In the genomic region with DNA sequence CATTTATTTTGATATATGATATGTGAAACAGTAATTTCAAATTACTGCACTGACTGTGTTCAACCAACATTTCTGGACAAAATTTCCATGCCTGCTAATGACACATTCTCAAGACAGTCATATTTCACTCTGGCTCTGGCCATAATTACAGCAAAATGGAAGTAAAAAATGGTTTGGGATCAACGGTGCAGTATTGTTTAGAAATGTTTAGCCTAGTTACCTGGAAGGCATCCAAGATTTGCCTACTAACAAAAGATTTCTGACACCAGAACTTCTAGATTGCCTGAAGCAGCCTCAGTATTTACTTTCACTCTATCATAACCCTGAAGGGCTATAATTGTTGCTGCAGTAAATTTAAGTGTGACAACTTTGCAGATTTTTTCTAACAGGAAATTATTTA, we compare ENCODE assay signal across 14 cellular contexts.
DNase-seq lines count a peak whose midpoint lies in the region; FAIRE-seq and TF ChIP-seq lines count a peak whose summit lies in the region.
"Had no signal": no experiment of that assay in that cellular context is flagged by ENCODE, and none has a peak within 500 bp of the region (broad histone marks: within the 10 kb centered on the region; RNA-seq: fewer than 3 reads in every experiment).

No MANE protein-coding gene starts in this region.

- H3K27ac ChIP-seq in Karpas-422 (ENCODE audit: low read length) = no peak overlapping the region
- H3K27ac ChIP-seq: spleen had no signal

- FAIRE-seq in GM12892 (lab: Jason Lieb, UNC) = no peak

- H3K4me1 ChIP-seq in Karpas-422 (ENCODE audit: low read length) = no peaks in the 10 kb centered on the region
- H3K4me1 ChIP-seq: spleen had no signal

- intact Hi-C loops in lower leg skin (cut with DNase I; ENCODE audit: low total_unique reads) = no loop called here

- H3K4me3 ChIP-seq in Karpas-422 (ENCODE audit: low read length) (no peak overlapping the region), lower leg skin (ENCODE audit: low read depth, poor library complexity, severe bottlenecking) (no peak overlapping the region)
- H3K4me3 ChIP-seq: spleen had no signal

- no peak overlapping the region for H3K4me2 ChIP-seq in Karpas-422 (ENCODE audit: low read depth, low read length, poor library complexity, severe bottlenecking)

- H3K9me2 ChIP-seq in Karpas-422 (replicated peaks; ENCODE audit: insufficient read depth, low read length) = no peaks in the 10 kb centered on the region

- no peaks in the 10 kb centered on the region for H4K20me1 ChIP-seq in Karpas-422 (ENCODE audit: insufficient read depth, low read depth, low read length)

- no peak overlapping the region for H3K9ac ChIP-seq in Karpas-422 (ENCODE audit: low read length)

- H3K27me3 ChIP-seq in Karpas-422 (ENCODE audit: low read length) = no peaks in the 10 kb centered on the region
- H3K27me3 ChIP-seq: spleen had no signal

- no peaks in the 10 kb centered on the region for H3K36me3 ChIP-seq in Karpas-422 (ENCODE audit: insufficient read depth, low read length)
- H3K36me3 ChIP-seq: spleen had no signal

- no peaks in the 10 kb centered on the region; the same call in 1 of the 2 replicates for H3K9me3 ChIP-seq in Karpas-422 (ENCODE audit: low read length)

- no peaks in the 10 kb centered on the region for H3K79me2 ChIP-seq in Karpas-422 (ENCODE audit: low read length)

- no peak for TF ChIP-seq POLR2A in GM12892 (IDR thresholded peaks at IDR 0.05; ENCODE audit: low read depth, low read length)
- no peak for TF ChIP-seq POLR2A in lower leg skin (IDR thresholded peaks at IDR 0.05)

- 3 to 7% methylated on average over 1 of the region's 1 CpG for WGBS in lower leg skin, 2 donors

- no peak overlapping the region for H2AFZ ChIP-seq in Karpas-422 (ENCODE audit: low read length)

- DNase-seq in GM04504 (ENCODE audit: low read depth) = peak; percentile 86
- peak; percentile 91 for DNase-seq in NCI-H1105 (lab: John Stamatoyannopoulos, UW)
- DNase-seq in amniotic stem cell (lab: John Stamatoyannopoulos, UW) = peak; percentile 15
- peak; percentile 92 for DNase-seq in iris pigment epithelial cell (ENCODE audit: low read depth)
- no peak for DNase-seq in GM12892 (ENCODE audit: insufficient read length)
- no peak for DNase-seq in activated CD8-positive, alpha-beta memory T cell treated with anti-CD3 and anti-CD28 coated beads, Interleukin-2, amount 50 U/mL, for 48 hours
- no peak for DNase-seq in Karpas-422
- no peak for DNase-seq in lower leg skin (ENCODE audit: low spot score in 2 of 2)
- DNase-seq: activated gamma-delta T cell; CD4-positive, alpha-beta T cell; effector CD4-positive, alpha-beta T cell; naive B cell; spleen; stimulated activated CD8-positive, alpha-beta memory T cell treated with anti-CD3 and anti-CD28 coated beads, Interleukin-4, amount 100 ng/mL, for 48 hours had no signal

- TF ChIP-seq CTCF in lower leg skin (IDR thresholded peaks at IDR 0.05) = no peak

Comparison
In these comparisons a context has a peak if more than half of its experiments do, and no peak if none do; other contexts are left out.
1. DNase-seq: peak in GM04504 (single experiment), NCI-H1105 (single experiment), amniotic stem cell (single experiment) and iris pigment epithelial cell (single experiment); none in GM12892 (single experiment), activated CD8-positive, alpha-beta memory T cell treated with anti-CD3 and anti-CD28 coated beads, Interleukin-2, amount 50 U/mL, for 48 hours (single experiment), Karpas-422 (single experiment) and lower leg skin (0 of 2).